ENCODE assay signal across 18 cellular contexts in the genomic region with DNA sequence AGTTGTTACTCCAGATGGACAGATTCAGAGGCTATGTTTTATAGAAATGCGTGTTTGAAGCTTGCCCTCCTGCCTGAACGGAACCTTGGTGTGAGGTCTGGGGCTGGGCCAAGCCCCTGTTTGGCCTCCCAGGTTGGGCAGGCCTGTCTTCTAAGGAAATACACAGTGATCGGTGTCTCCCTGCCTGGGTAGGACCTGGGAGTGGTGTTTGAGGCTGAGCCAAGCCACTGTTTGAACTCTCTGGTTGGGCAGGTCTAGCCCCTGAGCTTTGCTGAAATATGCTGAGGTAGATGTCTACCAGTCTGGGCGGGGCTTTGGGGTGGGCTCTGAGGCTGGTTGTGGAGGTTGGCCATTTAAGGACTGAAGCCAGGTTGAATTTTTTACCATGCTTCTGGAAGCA.
"Had no signal": no experiment of that assay in that cellular context is flagged by ENCODE, and none has a peak within 500 bp of the region (broad histone marks: within the 10 kb centered on the region; RNA-seq: fewer than 3 reads in every experiment).

No MANE protein-coding gene starts in this region.

- H3K4me1 Mint-ChIP-seq: natural killer cell, neural crest cell had no signal

- H3K27me3 ChIP-seq: esophagus muscularis mucosa, gastrocnemius medialis, heart right ventricle, ovary, tibial artery, upper lobe of left lung, uterus had no signal

- H3K27ac ChIP-seq: esophagus muscularis mucosa, gastrocnemius medialis, heart right ventricle, ovary, tibial artery, upper lobe of left lung, uterus had no signal

- H3K9me3 ChIP-seq: gastrocnemius medialis, ovary, upper lobe of left lung had no signal

- H3K4me1 ChIP-seq: esophagus muscularis mucosa, gastrocnemius medialis, heart right ventricle, tibial artery, upper lobe of left lung, uterus had no signal

- ATAC-seq: gastrocnemius medialis, heart right ventricle, left lobe of liver, natural killer cell had no signal

- H3K4me3 Mint-ChIP-seq: natural killer cell, neural crest cell had no signal

- DNase-seq: effector CD4-positive, alpha-beta T cell; gastrocnemius medialis; heart right ventricle; hypothalamus; kidney glomerular epithelial cell; mammary epithelial cell; natural killer cell; nucleus accumbens; ovary; right cardiac atrium; stimulated activated CD4-positive, alpha-beta T cell treated with anti-CD3 and anti-CD28 coated beads, Interleukin-4, amount 100 ng/mL, for 24 hours; stimulated activated naive CD4-positive, alpha-beta T cell treated with Interleukin-2 at 50 U/mL for 16 hours; tibial artery; upper lobe of left lung; uterus had no signal

- H3K36me3 ChIP-seq: ovary, uterus had no signal

- H3K4me3 ChIP-seq: esophagus muscularis mucosa, gastrocnemius medialis, heart right ventricle, ovary, tibial artery, upper lobe of left lung, uterus had no signal

- H3K27ac Mint-ChIP-seq: natural killer cell had no signal
